In the genomic region with DNA sequence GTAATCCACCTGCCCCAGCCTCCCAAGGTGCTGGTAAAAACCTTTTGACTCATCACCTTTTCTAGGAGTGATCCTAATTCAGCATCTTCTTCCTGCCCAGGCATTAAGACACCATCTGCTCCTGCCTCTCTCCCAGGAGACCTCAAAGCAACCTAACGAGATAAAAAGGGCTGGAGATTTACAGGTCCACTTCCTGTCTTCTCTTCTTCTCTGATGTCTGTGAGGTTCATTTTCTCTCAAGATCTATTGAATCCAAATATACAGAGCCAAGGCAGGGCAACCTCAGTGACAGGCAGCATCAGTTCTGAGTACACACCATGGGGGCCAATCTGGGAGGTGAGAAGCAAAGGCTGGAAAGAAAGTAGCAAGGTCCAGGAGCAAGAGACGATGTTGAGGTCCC, we compare ENCODE assay signal across 1 cellular context.
TF ChIP-seq lines count a peak whose summit lies in the region.

No MANE protein-coding gene starts in this region.

TF ChIP-seq in IMR-90, 13 proteins besides CTCF, POLR2A, EP300 and RAD21:
- TF ChIP-seq MAFK (IDR thresholded peaks at IDR 0.05; ENCODE audit: low read depth, low read length): no peak
- TF ChIP-seq, protein P1, sequence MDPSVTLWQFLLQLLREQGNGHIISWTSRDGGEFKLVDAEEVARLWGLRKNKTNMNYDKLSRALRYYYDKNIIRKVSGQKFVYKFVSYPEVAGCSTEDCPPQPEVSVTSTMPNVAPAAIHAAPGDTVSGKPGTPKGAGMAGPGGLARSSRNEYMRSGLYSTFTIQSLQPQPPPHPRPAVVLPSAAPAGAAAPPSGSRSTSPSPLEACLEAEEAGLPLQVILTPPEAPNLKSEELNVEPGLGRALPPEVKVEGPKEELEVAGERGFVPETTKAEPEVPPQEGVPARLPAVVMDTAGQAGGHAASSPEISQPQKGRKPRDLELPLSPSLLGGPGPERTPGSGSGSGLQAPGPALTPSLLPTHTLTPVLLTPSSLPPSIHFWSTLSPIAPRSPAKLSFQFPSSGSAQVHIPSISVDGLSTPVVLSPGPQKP (IDR thresholded peaks at IDR 0.05; ENCODE audit: borderline replicate concordance, low read depth, low read length): no peak
- no peak for TF ChIP-seq USF2 (IDR thresholded peaks at IDR 0.05; ENCODE audit: low read depth, low read length)
- no peak for TF ChIP-seq RCOR1 (IDR thresholded peaks at IDR 0.05; ENCODE audit: insufficient replicate concordance, low read length)
- TF ChIP-seq NFE2L2 (IDR thresholded peaks at IDR 0.05; ENCODE audit: low read depth, low read length): no peak
- TF ChIP-seq MXI1 (IDR thresholded peaks at IDR 0.05; ENCODE audit: borderline replicate concordance, low read depth, low read length): no peak
- TF ChIP-seq SMC3 (IDR thresholded peaks at IDR 0.05; ENCODE audit: low read depth, low read length): no peak
- TF ChIP-seq CHD1 (IDR thresholded peaks at IDR 0.05; ENCODE audit: low read depth, low read length): no peak
- no peak for TF ChIP-seq MAZ (IDR thresholded peaks at IDR 0.05; ENCODE audit: borderline replicate concordance, low read depth, low read length)
- no peak for TF ChIP-seq CEBPB (IDR thresholded peaks at IDR 0.05; ENCODE audit: low read depth, low read length)
- no peak for TF ChIP-seq FOS (IDR thresholded peaks at IDR 0.05; ENCODE audit: low read depth, low read length)
- TF ChIP-seq BHLHE40 (IDR thresholded peaks at IDR 0.05; ENCODE audit: low read depth, low read length): no peak
- TF ChIP-seq RFX5 (IDR thresholded peaks at IDR 0.05; ENCODE audit: low read depth, low read length): no peak
